28 cellular contexts compared by ENCODE assay signal in the genomic region with DNA sequence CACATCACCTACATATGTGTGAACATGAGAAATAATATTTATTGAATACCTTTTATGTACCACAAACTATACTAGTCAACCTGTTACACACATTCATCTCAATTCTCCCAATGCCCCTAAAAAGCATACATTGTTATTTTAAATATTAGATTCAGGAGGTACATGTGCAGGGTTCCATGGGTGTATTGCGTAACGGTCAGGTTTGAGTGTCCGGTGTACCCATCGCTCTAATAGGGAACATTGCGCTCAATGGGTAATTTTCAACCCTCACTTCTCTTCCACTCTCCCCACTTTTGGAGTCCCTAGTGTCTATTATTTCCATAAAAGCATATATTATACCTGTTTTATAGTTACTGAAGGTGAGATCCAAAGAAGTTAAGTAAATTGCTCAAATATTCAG.
"Had no signal": no experiment of that assay in that cellular context is flagged by ENCODE, and none has a peak within 500 bp of the region (broad histone marks: within the 10 kb centered on the region; RNA-seq: fewer than 3 reads in every experiment).

No MANE protein-coding gene starts in this region.

- DNase-seq: cortex of kidney; effector CD8-positive, alpha-beta T cell; effector memory CD8-positive, alpha-beta T cell; endodermal cell; erythroblast; esophagus squamous epithelium; foreskin fibroblast; foreskin melanocyte; gastrocnemius medialis; glutamatergic neuron; head of caudate nucleus; heart right ventricle; hippocampal formation; left cardiac atrium; left lung; left ventricle myocardium superior; lower lobe of right lung; mesenchymal stem cell; mucosa of descending colon; naive B cell; naive thymus-derived CD8-positive, alpha-beta T cell had no signal

- ATAC-seq: effector memory CD8-positive, alpha-beta T cell; esophagus mucosa; gastrocnemius medialis; heart right ventricle; left cardiac atrium; left lung; left ventricle myocardium superior; lower lobe of right lung; mucosa of descending colon; naive thymus-derived CD8-positive, alpha-beta T cell had no signal

- H3K36me3 ChIP-seq: esophagus squamous epithelium, gastrocnemius medialis, heart right ventricle, left lung, lower lobe of right lung had no signal

- H3K4me3 ChIP-seq: esophagus squamous epithelium, gastrocnemius medialis, heart right ventricle, left lung, lower lobe of right lung, mucosa of descending colon had no signal

- H3K27ac ChIP-seq: epithelial cell of prostate, esophagus squamous epithelium, gastrocnemius medialis, heart right ventricle, left lung, lower lobe of right lung had no signal

- H3K4me1 ChIP-seq: esophagus squamous epithelium, gastrocnemius medialis, heart right ventricle, left lung, lower lobe of right lung had no signal

- H3K9me3 ChIP-seq: esophagus squamous epithelium, gastrocnemius medialis, heart right ventricle, left lung, lower lobe of right lung, mucosa of descending colon had no signal

- H3K4me3 Mint-ChIP-seq: dendritic cell treated with granulocyte-macrophage colony-stimulating factor and Interleukin-4, amounts not matched to agents 40 ng/mL and 50 ng/mL, for 4 days; effector memory CD8-positive, alpha-beta T cell; endodermal cell; mesothelial cell of epicardium; naive B cell; naive thymus-derived CD8-positive, alpha-beta T cell had no signal

- H3K9me3 Mint-ChIP-seq: effector memory CD8-positive, alpha-beta T cell; endodermal cell; mesothelial cell of epicardium; naive thymus-derived CD8-positive, alpha-beta T cell had no signal

- H3K27ac Mint-ChIP-seq: dendritic cell treated with granulocyte-macrophage colony-stimulating factor and Interleukin-4, amounts not matched to agents 40 ng/mL and 50 ng/mL, for 4 days; effector memory CD8-positive, alpha-beta T cell; endodermal cell; mesothelial cell of epicardium; naive thymus-derived CD8-positive, alpha-beta T cell had no signal

- H3K27me3 Mint-ChIP-seq: dendritic cell treated with granulocyte-macrophage colony-stimulating factor and Interleukin-4, amounts not matched to agents 40 ng/mL and 50 ng/mL, for 4 days had no signal

- H3K27me3 ChIP-seq: esophagus squamous epithelium, gastrocnemius medialis, left lung had no signal

- H3K36me3 Mint-ChIP-seq: mesothelial cell of epicardium; naive B cell; naive thymus-derived CD8-positive, alpha-beta T cell had no signal

- FAIRE-seq: endometrium, islet of Langerhans, keratinocyte had no signal

- H3K4me1 Mint-ChIP-seq: endodermal cell; mesothelial cell of epicardium; naive B cell; naive thymus-derived CD8-positive, alpha-beta T cell had no signal
